17 cellular contexts compared by ENCODE assay signal in the genomic region with DNA sequence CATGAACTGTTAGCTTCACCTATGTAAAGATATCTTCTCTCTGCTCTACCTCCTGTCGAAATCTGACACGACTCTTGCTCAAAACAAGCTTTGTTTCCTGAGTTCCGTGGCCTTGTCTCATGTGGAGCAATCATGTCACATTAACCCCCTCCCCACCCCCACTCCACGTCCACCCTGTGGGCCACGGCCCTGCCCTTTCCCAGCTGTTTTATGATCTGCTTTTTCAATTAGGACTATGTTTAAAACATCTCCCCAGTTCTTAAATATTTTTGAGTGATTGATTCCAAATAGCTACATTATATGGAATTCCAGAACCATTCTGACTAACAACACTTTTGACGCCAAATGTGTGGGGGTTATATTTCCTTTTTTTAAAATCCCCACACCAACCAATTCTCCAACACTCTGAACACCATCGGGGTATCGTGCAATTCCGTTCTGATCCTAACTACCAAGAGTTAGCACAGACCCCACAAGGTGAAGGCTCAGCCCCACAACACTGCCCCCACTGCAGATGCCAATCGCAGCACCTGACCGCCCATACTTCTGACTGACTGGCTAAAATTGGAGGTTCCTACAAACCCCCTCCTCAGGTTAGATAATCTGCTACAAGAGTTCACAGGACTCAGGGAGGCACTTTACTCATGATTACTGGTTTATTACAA. TPM values are rescaled to one million over a fixed set of nuclear protein-coding genes. Genes with fewer than 3 reads are reported as not detected.
A peak's percentile ranks its signal among the peaks of the same experiment; 100 is the strongest.
DNase-seq lines count a peak whose midpoint lies in the region; ATAC-seq and TF ChIP-seq lines count a peak whose summit lies in the region.
"Had no signal": no experiment of that assay in that cellular context is flagged by ENCODE, and none has a peak within 500 bp of the region (broad histone marks: within the 10 kb centered on the region; RNA-seq: fewer than 3 reads in every experiment).

No MANE protein-coding gene starts in this region.

- H3K4me3 ChIP-seq in endodermal cell (ENCODE audit: low read length), result no peak overlapping the region
- H3K4me3 ChIP-seq in spleen, result peak overlapping the region in 1 of 8 donors; percentile 21
- H3K4me3 ChIP-seq: GM23338 had no signal

- no peak for ATAC-seq in T-helper 17 cell
- ATAC-seq in HG03039 (IDR thresholded peaks at IDR 0.05; ENCODE audit: unreplicated experiment), result no peak
- ATAC-seq: CD8-positive, alpha-beta T cell had no signal

- no peaks in the 10 kb centered on the region for H3K9me3 ChIP-seq in T-helper 17 cell (ENCODE audit: control insufficient read depth, low read length, poor library complexity, severe bottlenecking)
- no peaks in the 10 kb centered on the region for H3K9me3 ChIP-seq in endodermal cell (ENCODE audit: control insufficient read depth, low read length)
- H3K9me3 ChIP-seq in spleen, result no peaks in the 10 kb centered on the region
- H3K9me3 ChIP-seq: BE2C had no signal

- intact Hi-C loops in CD14-positive monocyte (cut with micrococcal nuclease) (loop anchor here (1.0 to 5.0 kb wide), 3 partner anchors 46 to 94 kb away; partner anchors contain the start of gene S100A9 (in 1 of the 2)), spleen (cut with DNase I; ENCODE audit: low total_unique reads) (no loop called here)

- H3K4me1 ChIP-seq in endodermal cell (ENCODE audit: control insufficient read depth, insufficient read depth, low read length) (no peaks in the 10 kb centered on the region), spleen (peaks cover 0 to 27% (median 0%) of the 10 kb centered on the region in 6 donors)
- H3K4me1 ChIP-seq: BE2C had no signal

- H3K9me3 Mint-ChIP-seq in CD14-positive monocyte, result peaks cover 0 to 4% (median 2%) of the 10 kb centered on the region in 7 donors
- peaks cover 3% of the 10 kb centered on the region for H3K9me3 Mint-ChIP-seq in endodermal cell
- H3K9me3 Mint-ChIP-seq: CD8-positive, alpha-beta T cell; HFFc6 had no signal

- TF ChIP-seq CTCF in CD14-positive monocyte (IDR thresholded peaks at IDR 0.05), result no peak
- TF ChIP-seq CTCF in endodermal cell (conservative IDR thresholded peaks at IDR 0.05), result no peak
- no peak for TF ChIP-seq CTCF in spleen (IDR thresholded peaks at IDR 0.05 in 8 of 11, conservative IDR thresholded peaks at IDR 0.05 in 3 of 11)
- no peak for TF ChIP-seq CTCF in GM10266 (IDR thresholded peaks at IDR 0.05; ENCODE audit: control insufficient read depth, insufficient read depth, low read depth, missing control alignments)

- no peak overlapping the region for H3K27ac ChIP-seq in endodermal cell (ENCODE audit: low read depth, low read length)
- H3K27ac ChIP-seq in spleen, result peak overlapping the region in 6 of 8 donors; percentile 36 to 85 (median 57)
- H3K27ac ChIP-seq: C4-2B had no signal

- H3K27me3 Mint-ChIP-seq in CD14-positive monocyte (ENCODE audit: low read depth in 3 of 3) (peaks cover 7 to 17% (median 12%) of the 10 kb centered on the region in 3 donors), T-helper 17 cell (peaks cover 17% of the 10 kb centered on the region), endodermal cell (ENCODE audit: insufficient read depth) (peaks cover 31% of the 10 kb centered on the region)

- H3K4me3 Mint-ChIP-seq in CD14-positive monocyte (no peak overlapping the region), T-helper 17 cell (peak overlapping the region; percentile 31), endodermal cell (no peak overlapping the region)
- H3K4me3 Mint-ChIP-seq: CD8-positive, alpha-beta T cell; GM23338; HFFc6 had no signal

- H3K36me3 ChIP-seq in endodermal cell (ENCODE audit: control insufficient read depth, insufficient read depth, low read length) (no peaks in the 10 kb centered on the region), spleen (no peaks in the 10 kb centered on the region)
- H3K36me3 ChIP-seq: BE2C had no signal

- H3K36me3 Mint-ChIP-seq in CD14-positive monocyte (peaks cover 0 to 5% of the 10 kb centered on the region in 2 donors), T-helper 17 cell (ENCODE audit: low read depth) (no peaks in the 10 kb centered on the region), endodermal cell (ENCODE audit: low read depth) (no peaks in the 10 kb centered on the region)
- H3K36me3 Mint-ChIP-seq: CD8-positive, alpha-beta T cell had no signal

- no peak for TF ChIP-seq POLR2A in spleen (IDR thresholded peaks at IDR 0.05)

- no peaks in the 10 kb centered on the region for H3K27me3 ChIP-seq in endodermal cell (ENCODE audit: control insufficient read depth, insufficient read depth, low read length, poor library complexity, severe bottlenecking)
- peaks cover 0 to 29% (median 10%) of the 10 kb centered on the region in 7 donors for H3K27me3 ChIP-seq in spleen (replicated peaks in 1 of 7)

- H3K27ac Mint-ChIP-seq in CD14-positive monocyte (peak overlapping the region in 6 of 7 donors; percentile 60 to 84 (median 79)), T-helper 17 cell (no peak overlapping the region), endodermal cell (no peak overlapping the region)
- H3K27ac Mint-ChIP-seq: CD8-positive, alpha-beta T cell; GM23338; HFFc6 had no signal

- no peak overlapping the region for H3K9ac ChIP-seq in endodermal cell (ENCODE audit: extremely low read depth, low read length, poor library complexity, severe bottlenecking)

- 89 to 92% methylated on average over 4 to 10 of the region's 11 CpGs for WGBS in endodermal cell (ENCODE audit: insufficient coverage in 1 of 2, insufficient read length in 1 of 2), 2 experiments
- 61 to 84% (median 73%) methylated on average over 11 of the region's 11 CpGs for WGBS in spleen, 5 donors

- DNase-seq in CD14-positive monocyte (ENCODE audit: low spot score), result no peak
- no peak for DNase-seq in T-helper 17 cell
- DNase-seq in endodermal cell, result peak; percentile 5
- no peak for DNase-seq in spleen
- no peak for DNase-seq in GM10266 (ENCODE audit: extremely low spot score)
- DNase-seq in HT-29 (ENCODE audit: low spot score), result no peak
- DNase-seq: BE2C, COR-L47, DMS153, DMS79 treated with DMSO at 0.1 percent for 48 hours, EL, HCEC 1CT, HFFc6 had no signal

- H3K4me1 Mint-ChIP-seq in CD14-positive monocyte, result peaks cover 58% of the 10 kb centered on the region
- H3K4me1 Mint-ChIP-seq in T-helper 17 cell, result peaks cover 8% of the 10 kb centered on the region
- no peaks in the 10 kb centered on the region for H3K4me1 Mint-ChIP-seq in endodermal cell

RNA-seq across cellular contexts. Expression of gene S100A8, which starts 12.7 kb away (rescaled TPM):
- polyA plus RNA-seq in CD14-positive monocyte, result over 10,000 TPM; 27,689 to 30,135 TPM
- total RNA-seq in T-helper 17 cell, result 100 to 1,000 TPM in 1 of 2 donors, 1 to 10 TPM in 1; 4.6 to 110 TPM
- not detected for total RNA-seq in endodermal cell
- not detected for polyA plus RNA-seq in endodermal cell (2013, experiment 1 of 2)
- polyA plus RNA-seq in endodermal cell (2013, experiment 2 of 2), result not detected
- 1,000 to 10,000 TPM in 6 of 7 donors, 100 to 1,000 TPM in 1; 983 to 7,676 (median 1,629) TPM for total RNA-seq in spleen
- 1,000 to 10,000 TPM in 2 of 3 donors, 100 to 1,000 TPM in 1; 756 to 2,335 (median 1,287) TPM for polyA plus RNA-seq in spleen
- total RNA-seq in HT-29 (2014; rRNA removed; shearing (Covaris generic)), result not detected in 2 replicates
- total RNA-seq: GM23338, HFFc6 had no signal
- polyA plus RNA-seq: GM23338 had no signal

RNA-seq across cellular contexts. Expression of gene S100A7A, which starts 12.8 kb away (rescaled TPM):
- polyA plus RNA-seq in CD14-positive monocyte (not detected), spleen (not detected)
- total RNA-seq in T-helper 17 cell (not detected), endodermal cell (not detected), spleen (not detected)
- not detected for polyA plus RNA-seq in endodermal cell (2013, experiment 1 of 2)
- polyA plus RNA-seq in endodermal cell (2013, experiment 2 of 2), result not detected
- total RNA-seq in HT-29 (2014; rRNA removed; shearing (Covaris generic)), result not detected in 2 replicates
- total RNA-seq: CD8-positive, alpha-beta T cell; GM23338; HFFc6 had no signal
- polyA plus RNA-seq: GM23338 had no signal

RNA-seq across cellular contexts. Expression of gene S100A12, which starts 28.1 kb away (rescaled TPM):
- polyA plus RNA-seq in CD14-positive monocyte (1,000 to 10,000 TPM; 2,543 to 2,834 TPM), spleen (100 to 1,000 TPM; 126 to 567 (median 139) TPM)
- total RNA-seq in T-helper 17 cell (1 to 10 TPM; 2.0 to 9.1 TPM), endodermal cell (not detected), spleen (1,000 to 10,000 TPM in 1 of 7 donors, 100 to 1,000 TPM in 6; 138 to 1,354 (median 270) TPM)
- not detected for polyA plus RNA-seq in endodermal cell (2013, experiment 1 of 2)
- not detected for polyA plus RNA-seq in endodermal cell (2013, experiment 2 of 2)
- not detected in 2 replicates for total RNA-seq in HT-29 (2014; rRNA removed; shearing (Covaris generic))
- total RNA-seq: CD8-positive, alpha-beta T cell; GM23338; HFFc6 had no signal
- polyA plus RNA-seq: GM23338 had no signal

RNA-seq across cellular contexts. Expression of gene S100A9, which starts 45.9 kb away (rescaled TPM):
- polyA plus RNA-seq in CD14-positive monocyte, result over 10,000 TPM; 40,800 to 43,602 TPM
- total RNA-seq in T-helper 17 cell, result 100 to 1,000 TPM in 1 of 2 donors, 10 to 100 TPM in 1; 11.9 to 138 TPM
- total RNA-seq in endodermal cell, result not detected
- polyA plus RNA-seq in endodermal cell (2013, experiment 1 of 2), result not detected
- not detected for polyA plus RNA-seq in endodermal cell (2013, experiment 2 of 2)
- 1,000 to 10,000 TPM in 6 of 7 donors, 100 to 1,000 TPM in 1; 961 to 6,984 (median 2,755) TPM for total RNA-seq in spleen
- polyA plus RNA-seq in spleen, result 1,000 to 10,000 TPM in 2 of 3 donors, 100 to 1,000 TPM in 1; 947 to 4,509 (median 1,446) TPM
- 1.8 TPM in 1 of 2 replicates, not detected in the other for total RNA-seq in HT-29 (2014; rRNA removed; shearing (Covaris generic))
- total RNA-seq: GM23338, HFFc6 had no signal
- polyA plus RNA-seq: GM23338 had no signal

RNA-seq across cellular contexts. Expression of gene PGLYRP4, which starts 54.9 kb away (rescaled TPM):
- polyA plus RNA-seq in CD14-positive monocyte, result not detected
- total RNA-seq in T-helper 17 cell, result not detected
- not detected for total RNA-seq in endodermal cell
- polyA plus RNA-seq in endodermal cell (2013, experiment 1 of 2), result not detected
- polyA plus RNA-seq in endodermal cell (2013, experiment 2 of 2), result not detected
- total RNA-seq in spleen, result not detected
- under 1 TPM in 1 of 3 donors, not detected in 2; 0.18 TPM for polyA plus RNA-seq in spleen
- not detected in 2 replicates for total RNA-seq in HT-29 (2014; rRNA removed; shearing (Covaris generic))
- total RNA-seq: CD8-positive, alpha-beta T cell; GM23338; HFFc6 had no signal
- polyA plus RNA-seq: GM23338 had no signal

Comparison
In these comparisons a context has a peak if more than half of its experiments do, and no peak if none do; other contexts are left out.
1. H3K27ac Mint-ChIP-seq: peak in CD14-positive monocyte (6 of 7); none in T-helper 17 cell (single experiment) and endodermal cell (single experiment).
2. RNA of gene S100A8, which starts 12.7 kb away (total RNA-seq): 983 to 7,676 TPM in spleen; 4.6 to 110 TPM in T-helper 17 cell, not detected in endodermal cell and not detected in HT-29; every median in the first group is over 4 times any median in the second.
3. RNA of gene S100A12, which starts 28.1 kb away (total RNA-seq): 138 to 1,354 TPM in spleen; 2.0 to 9.1 TPM in T-helper 17 cell, not detected in endodermal cell and not detected in HT-29; every median in the first group is over 10 times any median in the second.